ENCODE assay signal across 25 cellular contexts in the genomic region with DNA sequence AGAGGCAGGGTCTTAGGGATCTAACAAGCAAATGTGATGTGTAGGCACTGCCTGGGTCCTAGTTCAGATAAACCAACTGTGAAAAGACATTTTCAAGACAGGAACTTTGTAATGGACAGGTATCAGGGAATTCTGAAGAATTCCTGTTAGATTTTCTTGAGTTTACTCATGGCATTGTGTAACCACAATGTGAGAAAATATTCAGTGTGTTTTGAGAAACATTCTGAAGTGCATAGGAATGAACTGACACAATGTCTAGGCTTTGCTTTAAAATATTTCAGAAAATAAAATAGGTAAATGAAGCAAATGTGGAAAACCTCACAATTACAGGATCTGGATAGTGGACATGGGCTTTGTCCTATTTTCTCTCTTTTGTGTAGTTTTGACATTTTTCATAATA. TPM values are rescaled to one million over a fixed set of nuclear protein-coding genes. Genes with fewer than 3 reads are reported as not detected.
DNase-seq lines count a peak whose midpoint lies in the region; TF ChIP-seq lines count a peak whose summit lies in the region.
"Had no signal": no experiment of that assay in that cellular context is flagged by ENCODE, and none has a peak within 500 bp of the region (broad histone marks: within the 10 kb centered on the region; RNA-seq: fewer than 3 reads in every experiment).

No MANE protein-coding gene starts in this region.

- in situ Hi-C loops in G401 (cut with HindIII; ENCODE audit: low sequenced_read_pairs), result no loop called here

- peaks cover 60% of the 10 kb centered on the region for H3K36me3 Mint-ChIP-seq in HFFc6 (ENCODE audit: low read depth)
- H3K36me3 Mint-ChIP-seq: activated naive CD8-positive, alpha-beta T cell treated with anti-CD3 and anti-CD28 coated beads, Interleukin-2, amount 10 ng/mL, durations not matched to agents 7 days and 5 days; T-cell; WTC11 had no signal

- peaks cover 2% of the 10 kb centered on the region for H3K27me3 Mint-ChIP-seq in HFFc6 (ENCODE audit: insufficient read depth)

- intact Hi-C loops in lower leg skin (cut with DNase I; ENCODE audit: low total_unique reads), result no loop called here

- peak overlapping the region; percentile 64 for H3K27ac Mint-ChIP-seq in HFFc6
- H3K27ac Mint-ChIP-seq: activated CD4-positive, alpha-beta T cell treated with anti-CD3 and anti-CD28 coated beads, Interleukin-2, amount 10 ng/mL, durations not matched to agents 7 days and 5 days; activated naive CD8-positive, alpha-beta T cell treated with anti-CD3 and anti-CD28 coated beads, Interleukin-2, amount 10 ng/mL, durations not matched to agents 7 days and 5 days; T-cell; WTC11 had no signal

- H3K4me1 Mint-ChIP-seq in HFFc6 (ENCODE audit: low read depth), result peaks cover 38% of the 10 kb centered on the region
- H3K4me1 Mint-ChIP-seq: activated CD4-positive, alpha-beta T cell treated with anti-CD3 and anti-CD28 coated beads, Interleukin-2, amount 10 ng/mL, durations not matched to agents 7 days and 5 days; activated naive CD8-positive, alpha-beta T cell treated with anti-CD3 and anti-CD28 coated beads, Interleukin-2, amount 10 ng/mL, durations not matched to agents 7 days and 5 days; WTC11 had no signal

- H3K4me3 ChIP-seq in AG04449 (ENCODE audit: low read depth, low read length), result no peak overlapping the region
- no peak overlapping the region for H3K4me3 ChIP-seq in lower leg skin (ENCODE audit: low read depth, poor library complexity, severe bottlenecking)
- H3K4me3 ChIP-seq: BLaER1, dorsolateral prefrontal cortex, left lung, prostate gland, sigmoid colon, tibial artery had no signal

- no peak for TF ChIP-seq POLR2A in lower leg skin (IDR thresholded peaks at IDR 0.05)

- peak overlapping the region; percentile 54 for H3K4me3 Mint-ChIP-seq in HFFc6
- H3K4me3 Mint-ChIP-seq: activated CD4-positive, alpha-beta T cell treated with anti-CD3 and anti-CD28 coated beads, Interleukin-2, amount 10 ng/mL, durations not matched to agents 7 days and 5 days; activated naive CD8-positive, alpha-beta T cell treated with anti-CD3 and anti-CD28 coated beads, Interleukin-2, amount 10 ng/mL, durations not matched to agents 7 days and 5 days; T-cell; WTC11 had no signal

- no peaks in the 10 kb centered on the region for H3K9me3 Mint-ChIP-seq in HFFc6
- H3K9me3 Mint-ChIP-seq: activated CD4-positive, alpha-beta T cell treated with anti-CD3 and anti-CD28 coated beads, Interleukin-2, amount 10 ng/mL, durations not matched to agents 7 days and 5 days; activated naive CD8-positive, alpha-beta T cell treated with anti-CD3 and anti-CD28 coated beads, Interleukin-2, amount 10 ng/mL, durations not matched to agents 7 days and 5 days; T-cell; WTC11 had no signal

- DNase-seq in AG04449 (ENCODE audit: low read depth, low spot score) (peak; percentile 26), HFFc6 (peak; percentile 33), astrocyte of the hippocampus (ENCODE audit: low read depth, low spot score) (peak; percentile 41), kidney glomerular epithelial cell (lab: John Stamatoyannopoulos, UW) (peak; percentile 33), NCI-H526 (lab: John Stamatoyannopoulos, UW) (no peak), G401 (ENCODE audit: low spot score) (no peak), NCI-H748 (lab: John Stamatoyannopoulos, UW; ENCODE audit: unreplicated experiment) (no peak), lower leg skin (ENCODE audit: low spot score in 2 of 2) (no peak)
- DNase-seq: activated CD4-positive, alpha-beta T cell treated with anti-CD3 and anti-CD28 coated beads, Interleukin-2, amount 10 ng/mL, durations not matched to agents 7 days and 5 days; activated effector memory CD4-positive, alpha-beta T cell treated with Interleukin-2 at 50 U/mL for 16 hours; activated naive CD8-positive, alpha-beta T cell treated with anti-CD3 and anti-CD28 coated beads, Interleukin-2, amount 10 ng/mL, durations not matched to agents 7 days and 5 days; cerebellar nuclear complex; DMS 273 treated with DMSO at 0.1 percent for 48 hours; dorsolateral prefrontal cortex; left lung; NCI-H1092 treated with DMSO at 0.1 percent for 48 hours; NCI-H1694 treated with DMSO at 0.1 percent for 48 hours; nucleus accumbens; sigmoid colon; stimulated activated CD4-positive, alpha-beta T cell treated with anti-CD3 and anti-CD28 coated beads, Interleukin-4, amount 100 ng/mL, for 1 hour; T-cell; tibial artery had no signal

- CTCF ChIA-PET in AG04449 (lab: Yijun Ruan, JAX), result interaction anchor here (1.0 to 3.0 kb wide), 3 partner anchors 13 to 522 kb away, joined by 3 to 19 read pairs (median 4); a partner anchor contains a TSS

- no peak for TF ChIP-seq CTCF in AG04449 (IDR thresholded peaks at IDR 0.05; ENCODE audit: insufficient read depth, low read length, missing control alignments)
- TF ChIP-seq CTCF in HFFc6 (IDR thresholded peaks at IDR 0.05), result no peak
- TF ChIP-seq CTCF in lower leg skin (IDR thresholded peaks at IDR 0.05), result no peak

- POLR2A ChIA-PET in AG04449 (lab: Yijun Ruan, JAX), result no interaction called here

RNA-seq across cellular contexts. Expression of a gene that starts 15.2 kb away (rescaled TPM):
- total RNA-seq in HFFc6 (2021; fragmentation: NEBNext Ultra II Directional; extraction: Animal tissue kit (Norgen Biotek cat#: 25700)), result 1 to 10 TPM; 3.2 to 7.5 (median 5.4) TPM
- 0.12 and 0.14 TPM in 2 replicates for total RNA-seq in G401 (2014; rRNA removed; shearing (Covaris generic))
- 10 to 100 TPM in 1 of 4 donors, 1 to 10 TPM in 3; 6.3 to 10.8 (median 8.0) TPM for total RNA-seq in lower leg skin
- total RNA-seq: activated CD4-positive, alpha-beta T cell treated with anti-CD3 and anti-CD28 coated beads, Interleukin-2, amount 10 ng/mL, durations not matched to agents 7 days and 5 days had no signal

Comparison
In these comparisons a context has a peak if more than half of its experiments do, and no peak if none do; other contexts are left out.
1. DNase-seq: peak in AG04449 (single experiment), HFFc6 (single experiment), astrocyte of the hippocampus (single experiment) and kidney glomerular epithelial cell (single experiment); none in NCI-H526 (0 of 2), G401 (single experiment), NCI-H748 (single experiment) and lower leg skin (0 of 2).